23 cellular contexts compared by ENCODE assay signal in genomic region chr17:22268214-22268911, GRCh38.
DNase-seq lines count a peak whose midpoint lies in the region; ATAC-seq and TF ChIP-seq lines count a peak whose summit lies in the region.
"Had no signal": no experiment of that assay in that cellular context is flagged by ENCODE, and none has a peak within 500 bp of the region (broad histone marks: within the 10 kb centered on the region; RNA-seq: fewer than 3 reads in every experiment).

No MANE protein-coding gene starts in this region.

- no peaks in the 10 kb centered on the region for H3K27me3 Mint-ChIP-seq in stimulated activated naive B cell treated with anti-CD40 and anti-IgM and Interleukin-4, amounts not matched to agents 10 μg/mL and 1 μg/mL and 100 μg/mL, for 72 hours
- H3K27me3 Mint-ChIP-seq: CD4-positive, CD25-positive, alpha-beta regulatory T cell had no signal

- H3K4me3 ChIP-seq in BE2C (ENCODE audit: low read depth, low read length) (peak overlapping the region; percentile 41), Karpas-422 (ENCODE audit: low read length) (no peak overlapping the region)
- H3K4me3 ChIP-seq: GM23248, HAP-1, Peyer's patch had no signal

- no peak overlapping the region for H2AFZ ChIP-seq in Karpas-422 (ENCODE audit: low read length)
- H2AFZ ChIP-seq: GM23248 had no signal

- H3K9me2 ChIP-seq in Karpas-422 (replicated peaks; ENCODE audit: insufficient read depth, low read length): no peaks in the 10 kb centered on the region

- H3K4me2 ChIP-seq in Karpas-422 (ENCODE audit: low read depth, low read length, poor library complexity, severe bottlenecking): no peak overlapping the region

- no peak overlapping the region for H3K9ac ChIP-seq in Karpas-422 (ENCODE audit: low read length)
- H3K9ac ChIP-seq: GM23248 had no signal

- H3K4me1 ChIP-seq in BE2C (peaks cover 3% of the 10 kb centered on the region; the same call in 1 of the 2 replicates), Karpas-422 (ENCODE audit: low read length) (no peaks in the 10 kb centered on the region)
- H3K4me1 ChIP-seq: Caco-2, HAP-1, Peyer's patch had no signal

- H3K4me1 Mint-ChIP-seq in stimulated activated naive B cell treated with anti-CD40 and anti-IgM and Interleukin-4, amounts not matched to agents 10 μg/mL and 1 μg/mL and 100 μg/mL, for 72 hours: no peaks in the 10 kb centered on the region
- H3K4me1 Mint-ChIP-seq: CD4-positive, CD25-positive, alpha-beta regulatory T cell had no signal

- intact Hi-C loops in posterior vena cava (cut with DNase I): no loop called here

- DNase-seq in BE2C (peak; percentile 76), Karpas-422 (peak; percentile 27), posterior vena cava (ENCODE audit: low spot score) (peak; percentile 58), AG08396 (ENCODE audit: low spot score) (no peak)
- DNase-seq in stimulated activated naive B cell treated with anti-CD40 and anti-IgM and Interleukin-4, amounts not matched to agents 10 μg/mL and 1 μg/mL and 100 μg/mL, for 72 hours: no peak
- DNase-seq in stimulated activated naive CD4-positive, alpha-beta T cell treated with Interleukin-2 at 50 U/mL for 16 hours (lab: John Stamatoyannopoulos, UW): no peak
- DNase-seq: CD4-positive, CD25-positive, alpha-beta regulatory T cell; DMS153; EL; GM23248; IMR-90; Kasumi-1; MM.1S; NCI-H1092; NCI-H146; NCI-H2029 treated with DMSO at 0.1 percent for 48 hours; NCI-H524; NK-92 treated with Interleukin-12 subunit alpha and Interleukin-12 subunit beta, amount 100 ng/mL, for 24 hours; Peyer's patch had no signal

- no peaks in the 10 kb centered on the region for H4K20me1 ChIP-seq in Karpas-422 (ENCODE audit: insufficient read depth, low read depth, low read length)

- H3K27me3 ChIP-seq in BE2C (no peaks in the 10 kb centered on the region), Karpas-422 (ENCODE audit: low read length) (no peaks in the 10 kb centered on the region)
- H3K27me3 ChIP-seq: Peyer's patch had no signal

- no peak overlapping the region for H3K27ac Mint-ChIP-seq in stimulated activated naive B cell treated with anti-CD40 and anti-IgM and Interleukin-4, amounts not matched to agents 10 μg/mL and 1 μg/mL and 100 μg/mL, for 72 hours
- H3K27ac Mint-ChIP-seq: CD4-positive, CD25-positive, alpha-beta regulatory T cell had no signal

- H3K36me3 ChIP-seq in BE2C: no peaks in the 10 kb centered on the region
- no peaks in the 10 kb centered on the region; the same call in 1 of the 2 replicates for H3K36me3 ChIP-seq in Karpas-422 (ENCODE audit: insufficient read depth, low read length)
- H3K36me3 ChIP-seq: HAP-1, Peyer's patch had no signal

- ATAC-seq in SK-N-SH treated with all-trans-retinoic acid at 6 μM for 48 hours: peak; percentile 55; the same call in 2 of the 3 replicates
- no peak for ATAC-seq in stimulated activated naive B cell treated with anti-CD40 and anti-IgM and Interleukin-4, amounts not matched to agents 10 μg/mL and 1 μg/mL and 100 μg/mL, for 72 hours (replicated peaks)
- ATAC-seq: Right ventricle myocardium inferior had no signal

- no peak overlapping the region for H3K27ac ChIP-seq in Karpas-422 (ENCODE audit: low read length)
- H3K27ac ChIP-seq: GM23248, Peyer's patch had no signal

- H3K79me2 ChIP-seq in Karpas-422 (ENCODE audit: low read length): no peaks in the 10 kb centered on the region

- H3K4me3 Mint-ChIP-seq in stimulated activated naive B cell treated with anti-CD40 and anti-IgM and Interleukin-4, amounts not matched to agents 10 μg/mL and 1 μg/mL and 100 μg/mL, for 72 hours: no peak overlapping the region
- H3K4me3 Mint-ChIP-seq: CD4-positive, CD25-positive, alpha-beta regulatory T cell had no signal

- no peak for TF ChIP-seq CTCF in BE2C (IDR thresholded peaks at IDR 0.05; ENCODE audit: low read depth, low read length)

- H3K36me3 Mint-ChIP-seq in stimulated activated naive B cell treated with anti-CD40 and anti-IgM and Interleukin-4, amounts not matched to agents 10 μg/mL and 1 μg/mL and 100 μg/mL, for 72 hours: no peaks in the 10 kb centered on the region
- H3K36me3 Mint-ChIP-seq: CD4-positive, CD25-positive, alpha-beta regulatory T cell had no signal

- H3K9me3 ChIP-seq in BE2C (no peaks in the 10 kb centered on the region), Karpas-422 (ENCODE audit: low read length) (no peaks in the 10 kb centered on the region)
- H3K9me3 ChIP-seq: Caco-2, HAP-1 had no signal

- peaks cover 14 to 19% of the 10 kb centered on the region in 2 donors for H3K9me3 Mint-ChIP-seq in stimulated activated naive B cell treated with anti-CD40 and anti-IgM and Interleukin-4, amounts not matched to agents 10 μg/mL and 1 μg/mL and 100 μg/mL, for 72 hours

TF ChIP-seq in SK-N-SH treated with all-trans-retinoic acid at 6 μM for 48 hours, 23 proteins besides CTCF, POLR2A, EP300 and RAD21 (continues in another document):
- TF ChIP-seq BACH2 (CRISPR knock-in tag; IDR thresholded peaks at IDR 0.05; ENCODE audit: borderline replicate concordance): no peak
- no peak for TF ChIP-seq POU6F1 (CRISPR knock-in tag; IDR thresholded peaks at IDR 0.05; ENCODE audit: borderline replicate concordance, low read depth)
- no peak for TF ChIP-seq ZFP30 (CRISPR knock-in tag; IDR thresholded peaks at IDR 0.05)
- no peak for TF ChIP-seq PATZ1 (CRISPR knock-in tag; IDR thresholded peaks at IDR 0.05; ENCODE audit: borderline replicate concordance)
- no peak for TF ChIP-seq ESRRG (CRISPR knock-in tag; IDR thresholded peaks at IDR 0.05)
- no peak for TF ChIP-seq RARB (CRISPR knock-in tag; IDR thresholded peaks at IDR 0.05)
- TF ChIP-seq CREB5 (CRISPR knock-in tag; IDR thresholded peaks at IDR 0.05; ENCODE audit: low read depth): no peak
- TF ChIP-seq TOX (CRISPR knock-in tag; IDR thresholded peaks at IDR 0.05; ENCODE audit: borderline replicate concordance): no peak
- TF ChIP-seq GLIS3 (CRISPR knock-in tag; IDR thresholded peaks at IDR 0.05): no peak
- TF ChIP-seq ZNF565 (CRISPR knock-in tag; conservative IDR thresholded peaks at IDR 0.05; ENCODE audit: low read depth): no peak
- TF ChIP-seq ZFP3 (CRISPR knock-in tag; IDR thresholded peaks at IDR 0.05): no peak
- no peak for TF ChIP-seq TCF4 (CRISPR knock-in tag; IDR thresholded peaks at IDR 0.05; ENCODE audit: borderline replicate concordance)
- no peak for TF ChIP-seq ARNTL (CRISPR knock-in tag; IDR thresholded peaks at IDR 0.05; ENCODE audit: borderline replicate concordance, low read depth)
- TF ChIP-seq SNAI2 (CRISPR knock-in tag; IDR thresholded peaks at IDR 0.05): no peak
- no peak for TF ChIP-seq ZC3H10 (CRISPR knock-in tag; IDR thresholded peaks at IDR 0.05)
- TF ChIP-seq PPARA (CRISPR knock-in tag; IDR thresholded peaks at IDR 0.05; ENCODE audit: borderline replicate concordance): no peak
- TF ChIP-seq ZNF8 (CRISPR knock-in tag; IDR thresholded peaks at IDR 0.05): no peak
- no peak for TF ChIP-seq OSR1 (CRISPR knock-in tag; IDR thresholded peaks at IDR 0.05)
- TF ChIP-seq ZNF70 (CRISPR knock-in tag; IDR thresholded peaks at IDR 0.05): no peak

Comparison
In these comparisons a context has a peak if more than half of its experiments do, and no peak if none do; other contexts are left out.
1. DNase-seq: peak in BE2C (single experiment), Karpas-422 (single experiment) and posterior vena cava (single experiment); none in AG08396 (single experiment), stimulated activated naive B cell treated with anti-CD40 and anti-IgM and Interleukin-4, amounts not matched to agents 10 μg/mL and 1 μg/mL and 100 μg/mL, for 72 hours (single experiment) and stimulated activated naive CD4-positive, alpha-beta T cell treated with Interleukin-2 at 50 U/mL for 16 hours (single experiment).